ENCODE assay signal across 8 cellular contexts in genomic region chr9:93134018-93134739, GRCh38. TPM values are rescaled to one million over a fixed set of nuclear protein-coding genes. Genes with fewer than 3 reads are reported as not detected.
DNase-seq lines count a peak whose midpoint lies in the region; ATAC-seq, FAIRE-seq and TF ChIP-seq lines count a peak whose summit lies in the region.

A gene with protein sequence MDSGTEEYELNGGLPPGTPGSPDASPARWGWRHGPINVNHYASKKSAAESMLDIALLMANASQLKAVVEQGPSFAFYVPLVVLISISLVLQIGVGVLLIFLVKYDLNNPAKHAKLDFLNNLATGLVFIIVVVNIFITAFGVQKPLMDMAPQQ (minus strand): TSS chr9:93134251. CDS start chr9:93134217, 34 bp downstream.

- peak; percentile 73 for TF ChIP-seq POLR2A in A549 (IDR thresholded peaks at IDR 0.05; ENCODE audit: low read length)

- no peak for TF ChIP-seq RAD21 in A549 (conservative IDR thresholded peaks at IDR 0.05 in 1 of 2, IDR thresholded peaks at IDR 0.05 in 1 of 2)

- peak within 1 kb of the TSS; percentile 99 for H3K4me2 ChIP-seq in A549

- TF ChIP-seq CTCF in A549 (IDR thresholded peaks at IDR 0.05): no peak
- TF ChIP-seq CTCF in endothelial cell (IDR thresholded peaks at IDR 0.05; ENCODE audit: unreplicated experiment): no peak

- ATAC-seq in A549: peak; percentile 74 to 85
- ATAC-seq in GM18498 (IDR thresholded peaks at IDR 0.05; ENCODE audit: unreplicated experiment): peak; percentile 79
- ATAC-seq in HG02885 (IDR thresholded peaks at IDR 0.05; ENCODE audit: poor library complexity, unreplicated experiment): peak; percentile 81

- H3K27ac Mint-ChIP-seq in endothelial cell (ENCODE audit: unreplicated experiment): no peak within 1 kb of the TSS

- no peaks in the 10 kb centered on the region for H3K9me3 Mint-ChIP-seq in endothelial cell (ENCODE audit: unreplicated experiment)

- CTCF ChIA-PET in A549 (lab: Yijun Ruan, JAX): interaction anchor here (1.1 to 5.4 kb wide), 7 partner anchors 12 to 169 kb away, joined by 3 to 42 read pairs (median 3); no protein-coding TSS in a partner anchor

- peak within 1 kb of the TSS; percentile 82 for H3K4me3 Mint-ChIP-seq in endothelial cell (ENCODE audit: unreplicated experiment)

- WGBS in A549 (ENCODE audit: missing lambda C conversion rate): 0% methylated on average over 3 of the region's 78 CpGs

- H3K4me1 Mint-ChIP-seq in endothelial cell (ENCODE audit: unreplicated experiment): peaks cover 33% of the 10 kb centered on the region

- DNase-seq in A549 (ENCODE audit: low read depth in 1 of 2, low spot score in 1 of 2) (peak; percentile 56 to 90), NCI-H460 (ENCODE audit: extremely low read depth, low read depth) (peak; percentile 47), endothelial cell (ENCODE audit: low spot score) (peak; percentile 69), mucosa of gallbladder (ENCODE audit: low spot score) (peak; percentile 64)
- DNase-seq in activated CD8-positive, alpha-beta memory T cell treated with anti-CD3 and anti-CD28 coated beads, Interleukin-2, amount 50 U/mL, for 1 hour (ENCODE audit: extremely low read depth): peak; percentile 70
- DNase-seq in stimulated activated CD8-positive, alpha-beta memory T cell treated with anti-CD3 and anti-CD28 coated beads, Interleukin-4, amount 100 ng/mL, for 4 hours (ENCODE audit: low read depth in 2 of 2, low spot score in 1 of 2): peak; percentile 66 to 84

- peaks cover 46% of the 10 kb centered on the region for H3K4me1 ChIP-seq in A549

- POLR2A ChIA-PET in A549 (lab: Yijun Ruan, JAX): interaction anchor here (0.6 to 1.9 kb wide), 14 partner anchors 10 to 432 kb away, joined by 3 to 35 read pairs (median 3); no protein-coding TSS in a partner anchor

- peak within 1 kb of the TSS; percentile 89 for H3K4me3 ChIP-seq in A549

- no peak for FAIRE-seq in A549 (lab: Jason Lieb, UNC)

- H3K36me3 Mint-ChIP-seq in endothelial cell (ENCODE audit: low read depth, unreplicated experiment): no peaks in the 10 kb centered on the region

- H3K27me3 Mint-ChIP-seq in endothelial cell (ENCODE audit: unreplicated experiment): peaks cover 8% of the 10 kb centered on the region

- no peaks in the 10 kb centered on the region for H3K9me3 ChIP-seq in A549

- H3K27ac ChIP-seq in A549: peak within 1 kb of the TSS; percentile 91 to 96

- TF ChIP-seq EP300 in A549 (IDR thresholded peaks at IDR 0.05): no peak

TF ChIP-seq in A549, 52 proteins besides CTCF, POLR2A, EP300 and RAD21:
- TF ChIP-seq, protein P1, sequence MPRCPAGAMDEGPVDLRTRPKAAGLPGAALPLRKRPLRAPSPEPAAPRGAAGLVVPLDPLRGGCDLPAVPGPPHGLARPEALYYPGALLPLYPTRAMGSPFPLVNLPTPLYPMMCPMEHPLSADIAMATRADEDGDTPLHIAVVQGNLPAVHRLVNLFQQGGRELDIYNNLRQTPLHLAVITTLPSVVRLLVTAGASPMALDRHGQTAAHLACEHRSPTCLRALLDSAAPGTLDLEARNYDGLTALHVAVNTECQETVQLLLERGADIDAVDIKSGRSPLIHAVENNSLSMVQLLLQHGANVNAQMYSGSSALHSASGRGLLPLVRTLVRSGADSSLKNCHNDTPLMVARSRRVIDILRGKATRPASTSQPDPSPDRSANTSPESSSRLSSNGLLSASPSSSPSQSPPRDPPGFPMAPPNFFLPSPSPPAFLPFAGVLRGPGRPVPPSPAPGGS (IDR thresholded peaks at IDR 0.05): peak; percentile 33; the same call in 1 of the 3 replicates
- TF ChIP-seq PHF8 (IDR thresholded peaks at IDR 0.05; ENCODE audit: borderline replicate concordance, low read depth): peak; percentile 60; the same call in 1 of the 2 replicates
- TF ChIP-seq JUN (IDR thresholded peaks at IDR 0.05): peak; percentile 27 to 54; a peak in 4 of 5 replicates
- peak; percentile 77 for TF ChIP-seq RFX5 (IDR thresholded peaks at IDR 0.05)
- TF ChIP-seq NR3C1 (IDR thresholded peaks at IDR 0.05): no peak
- no peak for TF ChIP-seq E2F6 (IDR thresholded peaks at IDR 0.05; ENCODE audit: borderline replicate concordance, low read depth)
- no peak for TF ChIP-seq HOXA7 (CRISPR knock-in tag; IDR thresholded peaks at IDR 0.05)
- TF ChIP-seq, protein P2, sequence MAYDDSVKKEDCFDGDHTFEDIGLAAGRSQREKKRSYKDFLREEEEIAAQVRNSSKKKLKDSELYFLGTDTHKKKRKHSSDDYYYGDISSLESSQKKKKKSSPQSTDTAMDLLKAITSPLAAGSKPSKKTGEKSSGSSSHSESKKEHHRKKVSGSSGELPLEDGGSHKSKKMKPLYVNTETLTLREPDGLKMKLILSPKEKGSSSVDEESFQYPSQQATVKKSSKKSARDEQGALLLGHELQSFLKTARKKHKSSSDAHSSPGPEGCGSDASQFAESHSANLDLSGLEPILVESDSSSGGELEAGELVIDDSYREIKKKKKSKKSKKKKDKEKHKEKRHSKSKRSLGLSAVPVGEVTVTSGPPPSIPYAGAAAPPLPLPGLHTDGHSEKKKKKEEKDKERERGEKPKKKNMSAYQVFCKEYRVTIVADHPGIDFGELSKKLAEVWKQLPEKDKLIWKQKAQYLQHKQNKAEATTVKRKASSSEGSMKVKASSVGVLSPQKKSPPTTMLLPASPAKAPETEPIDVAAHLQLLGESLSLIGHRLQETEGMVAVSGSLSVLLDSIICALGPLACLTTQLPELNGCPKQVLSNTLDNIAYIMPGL (CRISPR knock-in tag; IDR thresholded peaks at IDR 0.05; ENCODE audit: borderline replicate concordance): no peak

RNA-seq across cellular contexts. Expression of the gene that starts here (rescaled TPM):
- polyA plus RNA-seq in A549 (2011; rRNA removed) (27.0 and 37.9 TPM in 2 replicates), A549 (2017; fragmentation: RNase III; extraction: RNeasy Plus Mini Kit Qiagen cat#74134 plus additional on column Dnase treatment) (60.4 to 69.6 TPM (median 62.0 TPM) in 3 replicates)
- 54.7 and 84.0 TPM in 2 replicates for polyA plus RNA-seq in A549 (2012; cell fraction: cytosol; rRNA removed)
- 42.3 and 55.7 TPM in 2 replicates for polyA plus RNA-seq in A549 (2012; cell fraction: nucleus; rRNA removed)
- 16.0 and 23.0 TPM in 2 replicates for polyA minus RNA-seq in A549 (2011; rRNA and poly(A)+ RNA removed)
- 69.1 and 74.2 TPM in 2 replicates for total RNA-seq in NCI-H460 (2014; rRNA removed; shearing (Covaris generic))
- polyA plus RNA-seq in NCI-H460 (2014; cell fraction: nucleus; rRNA removed): 53.5 and 54.9 TPM in 2 replicates
- total RNA-seq in endothelial cell (ENCODE audit: unreplicated experiment) (34.2 TPM), mucosa of gallbladder (75.6 TPM)

Comparison
In these comparisons a context has a peak if more than half of its experiments do, and no peak if none do; other contexts are left out.
1. Peak in every context shown above with its lines: DNase-seq, ATAC-seq, H3K4me3 ChIP-seq and H3K27ac ChIP-seq.